14 cellular contexts compared by ENCODE assay signal in the genomic region with DNA sequence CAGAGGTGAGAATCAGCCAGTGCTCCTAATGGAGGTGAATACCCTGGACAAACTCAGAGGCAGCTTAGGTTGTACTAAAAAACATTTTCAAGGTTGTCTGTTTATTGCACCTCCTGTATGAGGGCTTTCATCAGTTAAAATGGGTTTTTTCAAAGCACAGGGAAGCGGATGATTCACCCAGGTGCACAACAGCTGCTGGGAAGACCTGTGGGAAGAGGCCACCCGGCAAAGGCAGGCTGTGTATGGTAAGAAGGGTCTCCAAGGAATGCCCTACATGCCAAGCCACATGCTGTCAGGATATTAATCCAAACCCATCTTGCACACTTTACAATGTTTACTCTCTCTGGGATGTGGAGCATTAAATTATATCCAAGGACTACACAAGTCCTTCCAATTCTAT.
"Had no signal": no experiment of that assay in that cellular context is flagged by ENCODE, and none has a peak within 500 bp of the region (broad histone marks: within the 10 kb centered on the region; RNA-seq: fewer than 3 reads in every experiment).

No MANE protein-coding gene starts in this region.

- H3K36me3 ChIP-seq: left lung, thoracic aorta had no signal

- H3K4me3 ChIP-seq: esophagus squamous epithelium, left lung, thoracic aorta had no signal

- FAIRE-seq: bronchial epithelial cell had no signal

- H3K9me3 ChIP-seq: esophagus squamous epithelium, left lung, thoracic aorta had no signal

- H3K27me3 ChIP-seq: esophagus squamous epithelium, left lung had no signal

- ATAC-seq: left lung; stimulated activated naive CD8-positive, alpha-beta T cell treated with anti-CD3 and anti-CD28 coated beads, Interleukin-15, amount 100 ng/mL, for 72 hours had no signal

- DNase-seq: activated CD4-positive, alpha-beta T cell treated with anti-CD3 and anti-CD28 coated beads, Interleukin-2, amount 50 U/mL, for 4 hours; activated CD4-positive, CD25-positive, alpha-beta regulatory T cell treated with anti-CD3 and anti-CD28 coated beads, Interleukin-2, amount 50 U/mL, for 72 hours; activated gamma-delta T cell treated with Interleukin-2 at 50 U/mL for 16 hours; activated naive CD8-positive, alpha-beta T cell treated with anti-CD3 and anti-CD28 coated beads for 36 hours; activated T-cell treated with anti-CD3 and anti-CD28 coated beads, Interleukin-2, amount 50 U/mL, for 48 hours; esophagus squamous epithelium; foreskin fibroblast; islet precursor cell; left lung; stimulated activated CD4-positive, alpha-beta T cell treated with anti-CD3 and anti-CD28 coated beads, Interleukin-4, amount 100 ng/mL, for 1 hour; stimulated activated CD8-positive, alpha-beta memory T cell treated with anti-CD3 and anti-CD28 coated beads, Interleukin-4, amount 100 ng/mL, for 48 hours; stimulated activated naive CD8-positive, alpha-beta T cell treated with anti-CD3 and anti-CD28 coated beads, Interleukin-15, amount 100 ng/mL, for 72 hours had no signal

- H3K27ac ChIP-seq: esophagus squamous epithelium, left lung, thoracic aorta had no signal
